ENCODE assay signal across 7 cellular contexts in the genomic region with DNA sequence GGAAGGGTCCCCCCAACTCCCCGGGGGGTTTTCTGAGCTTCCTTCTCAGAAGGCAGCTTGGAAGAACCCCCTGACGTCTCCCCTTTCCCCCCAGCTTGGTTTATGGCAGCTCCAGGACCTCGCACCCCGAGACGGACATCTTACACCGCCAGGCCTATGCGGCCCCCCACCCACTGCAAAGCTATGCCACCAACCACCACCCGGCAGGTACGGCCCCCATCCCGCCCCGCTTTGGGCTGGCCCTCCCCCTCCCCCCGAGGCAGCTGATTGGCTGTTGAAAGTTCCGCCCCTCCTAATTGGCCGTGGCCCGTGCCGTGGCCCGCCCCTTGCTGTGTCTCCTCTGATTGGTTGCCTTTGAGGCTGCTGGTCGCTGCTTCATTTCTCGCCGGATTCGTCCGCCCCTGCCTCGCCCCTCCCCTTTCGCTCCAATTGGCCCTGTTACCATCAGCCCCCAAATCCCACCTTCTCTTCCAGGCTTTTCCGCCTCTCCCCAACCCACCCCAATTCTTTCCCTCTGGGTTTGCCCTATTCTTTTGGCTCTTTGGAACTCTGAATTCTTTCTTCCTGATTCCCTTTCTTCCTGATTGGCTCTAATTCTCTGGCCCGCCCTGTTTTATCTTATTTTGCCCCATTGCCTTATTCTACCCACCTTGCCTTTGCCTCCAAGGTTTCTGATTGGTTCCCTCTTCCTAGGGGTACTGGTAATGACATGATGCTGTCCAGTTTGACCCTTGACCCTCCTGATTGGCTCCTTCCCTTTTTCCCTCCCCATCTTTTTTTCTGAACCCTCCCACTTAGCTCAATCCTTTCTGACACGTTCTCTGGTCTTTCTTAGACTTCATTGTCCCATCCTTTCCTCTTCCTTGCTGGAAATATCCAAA.
A peak's percentile ranks its signal among the peaks of the same experiment; 100 is the strongest.
DNase-seq lines count a peak whose midpoint lies in the region; ATAC-seq lines count a peak whose summit lies in the region.

No MANE protein-coding gene starts in this region.

- DNase-seq in NCI-H82 treated with DMSO at 0.1 percent for 48 hours (lab: John Stamatoyannopoulos, UW; ENCODE audit: unreplicated experiment): peak; percentile 94
- peak; percentile 82 to 85 for DNase-seq in activated CD8-positive, alpha-beta memory T cell treated with anti-CD3 and anti-CD28 coated beads for 4 hours (ENCODE audit: low read depth in 2 of 2)
- peak; percentile 82 to 89 (median 86) for DNase-seq in effector memory CD4-positive, alpha-beta T cell
- peak; percentile 95 for DNase-seq in medulla oblongata (ENCODE audit: extremely low spot score)
- peak; percentile 88 to 95 (median 88) for DNase-seq in stimulated activated CD4-positive, alpha-beta T cell treated with anti-CD3 and anti-CD28 coated beads, TNF-alpha, amount 100 ng/mL, for 24 hours (ENCODE audit: low read depth in 3 of 3)

- peaks cover 38% of the 10 kb centered on the region for H3K36me3 ChIP-seq in effector memory CD4-positive, alpha-beta T cell (ENCODE audit: control insufficient read depth, insufficient read depth, low read length)

- H3K9me3 ChIP-seq in effector memory CD4-positive, alpha-beta T cell (ENCODE audit: control insufficient read depth, low read length): no peaks in the 10 kb centered on the region

- peak overlapping the region; percentile 92 for H3K4me3 ChIP-seq in effector memory CD4-positive, alpha-beta T cell (ENCODE audit: insufficient read depth, low read depth, low read length, poor library complexity, severe bottlenecking)

- H3K27me3 ChIP-seq in effector memory CD4-positive, alpha-beta T cell (replicated peaks; ENCODE audit: control insufficient read depth, insufficient read depth, low read length, poor library complexity, severe bottlenecking): no peaks in the 10 kb centered on the region

- peaks cover 21% of the 10 kb centered on the region for H3K4me1 ChIP-seq in effector memory CD4-positive, alpha-beta T cell (ENCODE audit: control insufficient read depth, insufficient read depth, low read length, poor library complexity, severe bottlenecking)

- ATAC-seq in GM18520 (IDR thresholded peaks at IDR 0.05; ENCODE audit: unreplicated experiment) (peak; percentile 53), HG03196 (IDR thresholded peaks at IDR 0.05; ENCODE audit: unreplicated experiment) (peak; percentile 32)

- peak overlapping the region; percentile 75 for H3K27ac ChIP-seq in effector memory CD4-positive, alpha-beta T cell (ENCODE audit: insufficient read depth, low read length, poor library complexity, severe bottlenecking)

Comparison
In these comparisons a context has a peak if more than half of its experiments do, and no peak if none do; other contexts are left out.
1. Peak in every context shown above with its lines: DNase-seq, ATAC-seq, H3K4me3 ChIP-seq and H3K27ac ChIP-seq.